Comparison of ENCODE assay signal across 35 cellular contexts in the genomic region with DNA sequence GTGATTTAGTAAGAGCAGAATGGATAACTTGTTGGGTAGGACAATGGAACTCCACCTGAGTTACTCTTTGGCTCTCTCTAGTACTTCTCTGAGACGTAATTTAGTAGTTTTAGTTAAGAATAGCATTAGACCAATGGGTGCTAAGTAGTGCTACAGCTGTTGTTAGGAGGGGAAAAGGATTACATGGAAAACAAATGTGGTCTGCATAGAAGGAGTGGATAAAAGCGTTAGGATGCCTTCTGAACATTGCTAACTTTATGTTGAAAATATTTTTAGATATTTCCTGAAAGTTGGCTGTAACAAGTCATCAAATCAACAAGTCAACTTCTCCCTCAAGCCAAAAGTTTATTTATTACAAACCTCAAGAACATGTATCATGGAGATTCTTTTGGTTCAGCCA.
"Had no signal": no experiment of that assay in that cellular context is flagged by ENCODE, and none has a peak within 500 bp of the region (broad histone marks: within the 10 kb centered on the region; RNA-seq: fewer than 3 reads in every experiment).

No MANE protein-coding gene starts in this region.

- H3K4me1 Mint-ChIP-seq: activated CD4-positive, alpha-beta T cell treated with anti-CD3 and anti-CD28 coated beads, Interleukin-2, amount 10 ng/mL, durations not matched to agents 24 days and 14 days; activated CD8-positive, alpha-beta memory T cell treated with anti-CD3 and anti-CD28 coated beads, Interleukin-2, amount 10 ng/mL, durations not matched to agents 7 days and 5 days; T-helper 17 cell had no signal

- FAIRE-seq: colon had no signal

- DNase-seq: activated CD4-positive, alpha-beta memory T cell treated with anti-CD3 and anti-CD28 coated beads for 36 hours; activated CD4-positive, alpha-beta T cell treated with anti-CD3 and anti-CD28 coated beads for 36 hours; activated CD4-positive, alpha-beta T cell treated with anti-CD3 and anti-CD28 coated beads, Interleukin-2, amount 10 ng/mL, durations not matched to agents 24 days and 14 days; activated CD4-positive, CD25-positive, alpha-beta regulatory T cell; activated CD4-positive, CD25-positive, alpha-beta regulatory T cell treated with anti-CD3 and anti-CD28 coated beads, Interleukin-2, amount 50 U/mL, for 72 hours; activated CD8-positive, alpha-beta memory T cell treated with anti-CD3 and anti-CD28 coated beads, Interleukin-2, amount 10 ng/mL, durations not matched to agents 7 days and 5 days; activated CD8-positive, alpha-beta memory T cell treated with anti-CD3 and anti-CD28 coated beads, Interleukin-2, amount 50 U/mL, for 48 hours; activated CD8-positive, alpha-beta T cell treated with anti-CD3 and anti-CD28 coated beads, Interleukin-2, amount 10 ng/mL, durations not matched to agents 7 days and 5 days; activated gamma-delta T cell; activated naive CD4-positive, alpha-beta T cell treated with anti-CD3 and anti-CD28 coated beads, Interleukin-2, amount 50 U/mL, for 16 hours; activated naive CD4-positive, alpha-beta T cell treated with Interleukin-2 at 50 U/mL for 16 hours; activated T-cell treated with anti-CD3 and anti-CD28 coated beads for 4 hours; activated T-cell treated with anti-CD3 and anti-CD28 coated beads, Interleukin-2, amount 50 U/mL, for 24 hours; activated T-cell treated with anti-CD3 and anti-CD28 coated beads, Interleukin-2, amount 50 U/mL, for 72 hours; adrenal gland; amygdala; aorta; body of pancreas; caudate nucleus; cortex of kidney; dermis blood vessel endothelial cell; effector CD4-positive, alpha-beta T cell; effector memory CD8-positive, alpha-beta T cell; erythroblast; foreskin keratinocyte; heart right ventricle; T-helper 1 cell; T-helper 17 cell; T1000; WERI-Rb-1 had no signal

- H3K4me3 ChIP-seq: adrenal gland, body of pancreas, esophagus muscularis mucosa, gastroesophageal sphincter, heart right ventricle had no signal

- H3K27me3 Mint-ChIP-seq: activated CD4-positive, alpha-beta memory T cell treated with anti-CD3 and anti-CD28 coated beads for 36 hours; activated CD4-positive, alpha-beta T cell treated with anti-CD3 and anti-CD28 coated beads, Interleukin-2, amount 10 ng/mL, durations not matched to agents 24 days and 14 days; activated CD8-positive, alpha-beta memory T cell treated with anti-CD3 and anti-CD28 coated beads, Interleukin-2, amount 10 ng/mL, durations not matched to agents 7 days and 5 days; activated naive CD8-positive, alpha-beta T cell; activated T-cell treated with anti-CD3 and anti-CD28 coated beads, Interleukin-2, amount 50 U/mL, for 24 hours; effector memory CD8-positive, alpha-beta T cell; T-helper 17 cell had no signal

- H3K4me1 ChIP-seq: adrenal gland, body of pancreas, esophagus muscularis mucosa, gastroesophageal sphincter had no signal

- ATAC-seq: activated CD4-positive, alpha-beta T cell treated with anti-CD3 and anti-CD28 coated beads for 36 hours; activated CD8-positive, alpha-beta memory T cell treated with anti-CD3 and anti-CD28 coated beads, Interleukin-2, amount 10 ng/mL, durations not matched to agents 7 days and 5 days; activated CD8-positive, alpha-beta T cell treated with anti-CD3 and anti-CD28 coated beads, Interleukin-2, amount 10 ng/mL, durations not matched to agents 7 days and 5 days; activated T-cell treated with anti-CD3 and anti-CD28 coated beads, Interleukin-2, amount 50 U/mL, for 72 hours; body of pancreas; effector memory CD8-positive, alpha-beta T cell; foreskin keratinocyte; gastroesophageal sphincter; heart right ventricle; T-helper 17 cell had no signal

- H3K36me3 Mint-ChIP-seq: activated CD4-positive, alpha-beta memory T cell treated with anti-CD3 and anti-CD28 coated beads for 36 hours; activated CD8-positive, alpha-beta memory T cell treated with anti-CD3 and anti-CD28 coated beads, Interleukin-2, amount 10 ng/mL, durations not matched to agents 7 days and 5 days; activated naive CD8-positive, alpha-beta T cell had no signal

- H3K27me3 ChIP-seq: adrenal gland, body of pancreas, esophagus muscularis mucosa, foreskin keratinocyte, gastroesophageal sphincter, heart right ventricle had no signal

- H3K27ac Mint-ChIP-seq: activated CD4-positive, alpha-beta memory T cell treated with anti-CD3 and anti-CD28 coated beads for 36 hours; activated CD4-positive, alpha-beta T cell treated with anti-CD3 and anti-CD28 coated beads for 36 hours; activated CD4-positive, alpha-beta T cell treated with anti-CD3 and anti-CD28 coated beads, Interleukin-2, amount 10 ng/mL, durations not matched to agents 24 days and 14 days; activated CD8-positive, alpha-beta memory T cell treated with anti-CD3 and anti-CD28 coated beads, Interleukin-2, amount 10 ng/mL, durations not matched to agents 7 days and 5 days; activated CD8-positive, alpha-beta T cell treated with anti-CD3 and anti-CD28 coated beads, Interleukin-2, amount 10 ng/mL, durations not matched to agents 7 days and 5 days; activated naive CD8-positive, alpha-beta T cell; activated T-cell treated with anti-CD3 and anti-CD28 coated beads, Interleukin-2, amount 50 U/mL, for 24 hours; activated T-cell treated with anti-CD3 and anti-CD28 coated beads, Interleukin-2, amount 50 U/mL, for 72 hours; effector memory CD8-positive, alpha-beta T cell; T-helper 17 cell; T-helper 2 cell treated with Interferon-gamma antibody and Interleukin-4, amounts not matched to agents 5 μg/mL and 100 μg/mL, for 36 hours had no signal

- H3K27ac ChIP-seq: adrenal gland, body of pancreas, esophagus muscularis mucosa, foreskin keratinocyte, gastroesophageal sphincter, WERI-Rb-1 had no signal

- H3K36me3 ChIP-seq: adrenal gland, esophagus muscularis mucosa, gastroesophageal sphincter, heart right ventricle, WERI-Rb-1 had no signal

- H3K4me3 Mint-ChIP-seq: activated CD4-positive, alpha-beta memory T cell treated with anti-CD3 and anti-CD28 coated beads for 36 hours; activated CD4-positive, alpha-beta T cell treated with anti-CD3 and anti-CD28 coated beads for 36 hours; activated CD4-positive, alpha-beta T cell treated with anti-CD3 and anti-CD28 coated beads, Interleukin-2, amount 10 ng/mL, durations not matched to agents 24 days and 14 days; activated CD8-positive, alpha-beta memory T cell treated with anti-CD3 and anti-CD28 coated beads, Interleukin-2, amount 10 ng/mL, durations not matched to agents 7 days and 5 days; activated CD8-positive, alpha-beta T cell treated with anti-CD3 and anti-CD28 coated beads, Interleukin-2, amount 10 ng/mL, durations not matched to agents 7 days and 5 days; activated naive CD8-positive, alpha-beta T cell; activated T-cell treated with anti-CD3 and anti-CD28 coated beads, Interleukin-2, amount 50 U/mL, for 24 hours; activated T-cell treated with anti-CD3 and anti-CD28 coated beads, Interleukin-2, amount 50 U/mL, for 72 hours; effector memory CD8-positive, alpha-beta T cell; T-helper 17 cell; T-helper 2 cell treated with Interferon-gamma antibody and Interleukin-4, amounts not matched to agents 5 μg/mL and 100 μg/mL, for 36 hours had no signal

- H3K9me3 Mint-ChIP-seq: activated CD4-positive, alpha-beta T cell treated with anti-CD3 and anti-CD28 coated beads, Interleukin-2, amount 10 ng/mL, durations not matched to agents 24 days and 14 days; activated T-cell treated with anti-CD3 and anti-CD28 coated beads, Interleukin-2, amount 50 U/mL, for 24 hours; T-helper 2 cell treated with Interferon-gamma antibody and Interleukin-4, amounts not matched to agents 5 μg/mL and 100 μg/mL, for 36 hours had no signal

- H3K9me3 ChIP-seq: adrenal gland, body of pancreas, esophagus muscularis mucosa, gastroesophageal sphincter, heart right ventricle had no signal
